1 cellular context compared by ENCODE assay signal in the genomic region with DNA sequence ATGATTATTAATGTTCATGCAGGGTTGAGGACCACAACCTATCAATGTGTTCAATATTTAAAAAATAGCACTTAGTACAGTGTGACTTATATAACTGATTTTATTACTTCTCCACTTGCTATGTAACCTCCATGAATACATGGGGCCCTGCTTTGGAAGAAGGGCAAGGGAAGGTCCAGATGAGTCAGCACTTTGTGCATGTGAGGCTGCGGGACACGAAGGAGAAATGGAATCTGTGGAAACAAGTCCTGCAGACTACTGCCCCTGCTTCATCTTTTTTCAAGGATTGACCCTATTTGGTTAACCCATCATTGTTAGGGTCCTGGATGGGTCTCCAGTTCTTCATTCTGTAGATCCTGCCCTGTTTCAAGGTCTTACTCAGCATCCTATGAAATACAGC.
A peak's percentile ranks its signal among the peaks of the same experiment; 100 is the strongest.
TF ChIP-seq lines count a peak whose summit lies in the region.

No MANE protein-coding gene starts in this region.

TF ChIP-seq in A549, 52 proteins besides CTCF, POLR2A, EP300 and RAD21 (continued from another document):
- TF ChIP-seq, protein P1, sequence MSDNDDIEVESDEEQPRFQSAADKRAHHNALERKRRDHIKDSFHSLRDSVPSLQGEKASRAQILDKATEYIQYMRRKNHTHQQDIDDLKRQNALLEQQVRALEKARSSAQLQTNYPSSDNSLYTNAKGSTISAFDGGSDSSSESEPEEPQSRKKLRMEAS (IDR thresholded peaks at IDR 0.05) = peak; percentile 79
- TF ChIP-seq, protein P2, sequence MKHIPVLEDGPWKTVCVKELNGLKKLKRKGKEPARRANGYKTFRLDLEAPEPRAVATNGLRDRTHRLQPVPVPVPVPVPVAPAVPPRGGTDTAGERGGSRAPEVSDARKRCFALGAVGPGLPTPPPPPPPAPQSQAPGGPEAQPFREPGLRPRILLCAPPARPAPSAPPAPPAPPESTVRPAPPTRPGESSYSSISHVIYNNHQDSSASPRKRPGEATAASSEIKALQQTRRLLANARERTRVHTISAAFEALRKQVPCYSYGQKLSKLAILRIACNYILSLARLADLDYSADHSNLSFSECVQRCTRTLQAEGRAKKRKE (CRISPR knock-in tag; IDR thresholded peaks at IDR 0.05; ENCODE audit: low read depth) = 0 out of 2 replicates have a peak, but pooled peaks have one; percentile 27
- TF ChIP-seq EHMT2 (IDR thresholded peaks at IDR 0.05; ENCODE audit: low read depth) (no peak), FOSL2 (IDR thresholded peaks at IDR 0.05) (no peak), FOSL2 (CRISPR knock-in tag; IDR thresholded peaks at IDR 0.05) (peak; percentile 29; the same call in 1 of the 2 replicates), ZFP36 (IDR thresholded peaks at IDR 0.05; ENCODE audit: borderline replicate concordance, partially characterized antibody) (no peak), MAZ (IDR thresholded peaks at IDR 0.05; ENCODE audit: borderline replicate concordance, low read depth, low read length) (no peak), HEYL (CRISPR knock-in tag; IDR thresholded peaks at IDR 0.05) (no peak), POLR2AphosphoS2 (conservative IDR thresholded peaks at IDR 0.05; ENCODE audit: low read length) (no peak), FOSB (CRISPR knock-in tag; IDR thresholded peaks at IDR 0.05) (no peak), JUN (IDR thresholded peaks at IDR 0.05) (no peak), ZNF302 (CRISPR knock-in tag; IDR thresholded peaks at IDR 0.05) (no peak)
- TF ChIP-seq, protein P3, sequence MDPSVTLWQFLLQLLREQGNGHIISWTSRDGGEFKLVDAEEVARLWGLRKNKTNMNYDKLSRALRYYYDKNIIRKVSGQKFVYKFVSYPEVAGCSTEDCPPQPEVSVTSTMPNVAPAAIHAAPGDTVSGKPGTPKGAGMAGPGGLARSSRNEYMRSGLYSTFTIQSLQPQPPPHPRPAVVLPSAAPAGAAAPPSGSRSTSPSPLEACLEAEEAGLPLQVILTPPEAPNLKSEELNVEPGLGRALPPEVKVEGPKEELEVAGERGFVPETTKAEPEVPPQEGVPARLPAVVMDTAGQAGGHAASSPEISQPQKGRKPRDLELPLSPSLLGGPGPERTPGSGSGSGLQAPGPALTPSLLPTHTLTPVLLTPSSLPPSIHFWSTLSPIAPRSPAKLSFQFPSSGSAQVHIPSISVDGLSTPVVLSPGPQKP (IDR thresholded peaks at IDR 0.05; ENCODE audit: low read depth, low read length) = no peak
- TF ChIP-seq, protein P4, sequence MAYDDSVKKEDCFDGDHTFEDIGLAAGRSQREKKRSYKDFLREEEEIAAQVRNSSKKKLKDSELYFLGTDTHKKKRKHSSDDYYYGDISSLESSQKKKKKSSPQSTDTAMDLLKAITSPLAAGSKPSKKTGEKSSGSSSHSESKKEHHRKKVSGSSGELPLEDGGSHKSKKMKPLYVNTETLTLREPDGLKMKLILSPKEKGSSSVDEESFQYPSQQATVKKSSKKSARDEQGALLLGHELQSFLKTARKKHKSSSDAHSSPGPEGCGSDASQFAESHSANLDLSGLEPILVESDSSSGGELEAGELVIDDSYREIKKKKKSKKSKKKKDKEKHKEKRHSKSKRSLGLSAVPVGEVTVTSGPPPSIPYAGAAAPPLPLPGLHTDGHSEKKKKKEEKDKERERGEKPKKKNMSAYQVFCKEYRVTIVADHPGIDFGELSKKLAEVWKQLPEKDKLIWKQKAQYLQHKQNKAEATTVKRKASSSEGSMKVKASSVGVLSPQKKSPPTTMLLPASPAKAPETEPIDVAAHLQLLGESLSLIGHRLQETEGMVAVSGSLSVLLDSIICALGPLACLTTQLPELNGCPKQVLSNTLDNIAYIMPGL (CRISPR knock-in tag; IDR thresholded peaks at IDR 0.05; ENCODE audit: borderline replicate concordance) = no peak
TF ChIP-seq in A549: peak in this region for 7.
